ENCODE assay signal across 9 cellular contexts in the genomic region with DNA sequence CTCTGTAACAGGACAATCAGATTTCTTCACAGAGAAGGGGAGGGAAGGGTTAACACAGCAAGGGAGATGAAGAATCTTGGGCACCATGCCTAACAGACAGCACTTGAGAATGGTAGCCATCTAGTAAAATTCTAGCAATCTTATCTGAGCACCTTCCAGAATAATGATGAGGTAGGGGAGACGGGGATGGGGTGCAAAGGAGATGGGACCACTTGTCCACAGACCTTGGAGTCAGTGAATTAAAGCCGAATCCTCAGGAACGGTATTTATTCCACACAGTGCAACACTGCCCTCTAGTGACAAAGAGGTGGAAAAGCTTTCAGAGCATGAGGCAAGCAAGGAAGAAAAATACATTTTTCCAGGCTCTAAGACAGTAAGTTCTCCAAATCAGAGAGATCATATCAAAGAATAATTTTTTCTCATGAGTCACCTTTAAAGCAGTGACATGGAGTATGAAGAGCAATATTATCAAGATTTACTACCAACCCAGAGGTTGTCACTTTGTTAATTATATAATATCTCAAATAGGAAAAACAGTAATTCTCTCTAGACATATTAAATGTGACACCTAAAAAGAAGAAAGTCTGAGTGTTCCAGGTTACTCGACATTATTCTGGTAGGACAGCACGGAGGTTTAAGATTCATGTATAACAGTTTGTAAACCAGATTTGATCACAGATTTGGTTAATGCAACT. TPM values are rescaled to one million over a fixed set of nuclear protein-coding genes. Genes with fewer than 3 reads are reported as not detected.
DNase-seq lines count a peak whose midpoint lies in the region; ATAC-seq, FAIRE-seq and TF ChIP-seq lines count a peak whose summit lies in the region.
"Had no signal": no experiment of that assay in that cellular context is flagged by ENCODE, and none has a peak within 500 bp of the region (broad histone marks: within the 10 kb centered on the region; RNA-seq: fewer than 3 reads in every experiment).

No MANE protein-coding gene starts in this region.

- no peaks in the 10 kb centered on the region for H3K27me3 Mint-ChIP-seq in activated T-helper 2 cell treated with anti-CD3 and anti-CD28 coated beads, Interferon-gamma antibody, Interleukin-2, Interleukin-4, amounts not matched to agents 10 μg/mL and 5 μg/mL and 100 μg/mL, durations not matched to agents 14 hours and 24 hours and 36 hours (ENCODE audit: low read depth)
- H3K27me3 Mint-ChIP-seq: activated naive CD4-positive, alpha-beta T cell treated with anti-CD3 and anti-CD28 coated beads, Interleukin-2, amount 50 U/mL, for 24 hours had no signal

- TF ChIP-seq POLR2A in erythroblast (IDR thresholded peaks at IDR 0.05; ENCODE audit: low read length) = no peak

- intact Hi-C loops in activated T-helper 2 cell treated with anti-CD3 and anti-CD28 coated beads, Interferon-gamma antibody, Interleukin-2, Interleukin-4, amounts not matched to agents 10 μg/mL and 5 μg/mL and 100 μg/mL, durations not matched to agents 14 hours and 24 hours and 36 hours (cut with micrococcal nuclease) = loop anchor here (2.0 to 10.0 kb wide), 2 partner anchors 81 to 153 kb away; no protein-coding TSS in a partner anchor

- peak; percentile 55 for FAIRE-seq in TTC549 (lab: Jason Lieb, UNC)

- H3K36me3 Mint-ChIP-seq in activated T-helper 2 cell treated with anti-CD3 and anti-CD28 coated beads, Interferon-gamma antibody, Interleukin-2, Interleukin-4, amounts not matched to agents 10 μg/mL and 5 μg/mL and 100 μg/mL, durations not matched to agents 14 hours and 24 hours and 36 hours (ENCODE audit: low read depth) = peaks cover 47% of the 10 kb centered on the region
- H3K36me3 Mint-ChIP-seq: activated naive CD4-positive, alpha-beta T cell treated with anti-CD3 and anti-CD28 coated beads, Interleukin-2, amount 50 U/mL, for 24 hours had no signal

- ATAC-seq in GM21528 (IDR thresholded peaks at IDR 0.05; ENCODE audit: low FRiP score, unreplicated experiment) (peak; percentile 53), GM21515 (IDR thresholded peaks at IDR 0.05; ENCODE audit: unreplicated experiment) (no peak)

- DNase-seq in DMS53 treated with DMSO at 0.1 percent for 48 hours (lab: John Stamatoyannopoulos, UW; ENCODE audit: unreplicated experiment) (peak; percentile 81), NCI-H2029 treated with DMSO at 0.1 percent for 48 hours (lab: John Stamatoyannopoulos, UW) (peak; percentile 60), erythroblast (lab: John Stamatoyannopoulos, UW) (peak; percentile 54 to 72), myocyte (ENCODE audit: low read depth) (peak; percentile 75)
- DNase-seq in activated T-helper 2 cell treated with anti-CD3 and anti-CD28 coated beads, Interferon-gamma antibody, Interleukin-2, Interleukin-4, amounts not matched to agents 10 μg/mL and 5 μg/mL and 100 μg/mL, durations not matched to agents 14 hours and 24 hours and 36 hours (ENCODE audit: low spot score) = no peak

- H3K4me1 Mint-ChIP-seq in activated T-helper 2 cell treated with anti-CD3 and anti-CD28 coated beads, Interferon-gamma antibody, Interleukin-2, Interleukin-4, amounts not matched to agents 10 μg/mL and 5 μg/mL and 100 μg/mL, durations not matched to agents 14 hours and 24 hours and 36 hours (ENCODE audit: low read depth) = peaks cover 4% of the 10 kb centered on the region

- H3K4me3 Mint-ChIP-seq in activated T-helper 2 cell treated with anti-CD3 and anti-CD28 coated beads, Interferon-gamma antibody, Interleukin-2, Interleukin-4, amounts not matched to agents 10 μg/mL and 5 μg/mL and 100 μg/mL, durations not matched to agents 14 hours and 24 hours and 36 hours (ENCODE audit: low read depth) = no peak overlapping the region
- H3K4me3 Mint-ChIP-seq: activated naive CD4-positive, alpha-beta T cell treated with anti-CD3 and anti-CD28 coated beads, Interleukin-2, amount 50 U/mL, for 24 hours had no signal

- H3K27ac Mint-ChIP-seq in activated T-helper 2 cell treated with anti-CD3 and anti-CD28 coated beads, Interferon-gamma antibody, Interleukin-2, Interleukin-4, amounts not matched to agents 10 μg/mL and 5 μg/mL and 100 μg/mL, durations not matched to agents 14 hours and 24 hours and 36 hours = no peak overlapping the region
- H3K27ac Mint-ChIP-seq: activated naive CD4-positive, alpha-beta T cell treated with anti-CD3 and anti-CD28 coated beads, Interleukin-2, amount 50 U/mL, for 24 hours had no signal

- H3K9me3 Mint-ChIP-seq in activated T-helper 2 cell treated with anti-CD3 and anti-CD28 coated beads, Interferon-gamma antibody, Interleukin-2, Interleukin-4, amounts not matched to agents 10 μg/mL and 5 μg/mL and 100 μg/mL, durations not matched to agents 14 hours and 24 hours and 36 hours = no peaks in the 10 kb centered on the region
- H3K9me3 Mint-ChIP-seq: activated naive CD4-positive, alpha-beta T cell treated with anti-CD3 and anti-CD28 coated beads, Interleukin-2, amount 50 U/mL, for 24 hours had no signal

RNA-seq across cellular contexts. Expression of a gene that starts 43.3 kb away (rescaled TPM):
- not detected in 2 replicates for total RNA-seq in myocyte
- not detected for polyA plus RNA-seq in myocyte (2012)
- 0.11 TPM in 1 of 2 replicates, not detected in the other for total RNA-seq in activated T-helper 2 cell treated with anti-CD3 and anti-CD28 coated beads, Interferon-gamma antibody, Interleukin-2, Interleukin-4, amounts not matched to agents 10 μg/mL and 5 μg/mL and 100 μg/mL, durations not matched to agents 14 hours and 24 hours and 36 hours
